1 cellular context compared by ENCODE assay signal in genomic region chr2:198371902-198372611, GRCh38.
TF ChIP-seq lines count a peak whose summit lies in the region.

No MANE protein-coding gene starts in this region.

TF ChIP-seq in K562, 482 proteins besides CTCF, POLR2A, EP300 and RAD21 (continued from another document):
- TF ChIP-seq STAT6 (CRISPR knock-in tag; IDR thresholded peaks at IDR 0.05), result no peak
- TF ChIP-seq ZNF518B (CRISPR knock-in tag; IDR thresholded peaks at IDR 0.05), result no peak
- peak; percentile 31; the same call in 1 of the 2 replicates for TF ChIP-seq SOX6 (IDR thresholded peaks at IDR 0.05)
- no peak for TF ChIP-seq PPARD (CRISPR knock-in tag; IDR thresholded peaks at IDR 0.05)
- TF ChIP-seq FOXM1 (IDR thresholded peaks at IDR 0.05; ENCODE audit: low read depth), result no peak
- TF ChIP-seq FOXM1 (CRISPR knock-in tag; IDR thresholded peaks at IDR 0.05; ENCODE audit: low read depth), result no peak
- no peak for TF ChIP-seq XRCC5 (IDR thresholded peaks at IDR 0.05; ENCODE audit: low read depth, low read length)
- TF ChIP-seq PHB (CRISPR knock-in tag; IDR thresholded peaks at IDR 0.05), result no peak
- no peak for TF ChIP-seq NELFE (IDR thresholded peaks at IDR 0.05; ENCODE audit: insufficient read depth, insufficient read length)
- no peak for TF ChIP-seq USF1 (CRISPR knock-in tag; IDR thresholded peaks at IDR 0.05)
- no peak for TF ChIP-seq ZNF507 (tag; conservative IDR thresholded peaks at IDR 0.05)
- no peak for TF ChIP-seq KDM4B (IDR thresholded peaks at IDR 0.05; ENCODE audit: borderline replicate concordance in 2 of 2, low read depth in 1 of 2)
- peak; percentile 65 for TF ChIP-seq L3MBTL2 (IDR thresholded peaks at IDR 0.05)
- TF ChIP-seq BRF1 (IDR thresholded peaks at IDR 0.05; ENCODE audit: borderline replicate concordance, extremely low read depth, insufficient read length), result no peak
- peak in 1 of 2 experiments; percentile 7 for TF ChIP-seq E2F6 (IDR thresholded peaks at IDR 0.05; ENCODE audit: borderline replicate concordance in 1 of 2, extremely low read depth in 1 of 2, insufficient read depth in 1 of 2, insufficient read length in 1 of 2, low read depth in 1 of 2, low read length in 1 of 2, poor library complexity in 1 of 2, severe bottlenecking in 1 of 2)
- TF ChIP-seq IRF9 (tag; IDR thresholded peaks at IDR 0.05), result no peak
- no peak for TF ChIP-seq POLR2G (IDR thresholded peaks at IDR 0.05; ENCODE audit: low read depth, low read length)
- no peak for TF ChIP-seq MBD2 (IDR thresholded peaks at IDR 0.05; ENCODE audit: borderline replicate concordance, low read depth)
- TF ChIP-seq PHTF2 (CRISPR knock-in tag; IDR thresholded peaks at IDR 0.05), result no peak
- no peak for TF ChIP-seq NFATC3 (IDR thresholded peaks at IDR 0.05)
